8 cellular contexts compared by ENCODE assay signal in genomic region chr1:26276432-26276838, GRCh38. TPM values are rescaled to one million over a fixed set of nuclear protein-coding genes. Genes with fewer than 3 reads are reported as not detected.
DNase-seq lines count a peak whose midpoint lies in the region; ATAC-seq, FAIRE-seq and TF ChIP-seq lines count a peak whose summit lies in the region.
"Had no signal": no experiment of that assay in that cellular context is flagged by ENCODE, and none has a peak within 500 bp of the region (broad histone marks: within the 10 kb centered on the region; RNA-seq: fewer than 3 reads in every experiment).

No MANE protein-coding gene starts in this region.

- H2AFZ ChIP-seq in hepatocyte = no peak overlapping the region

- H3K9me3 ChIP-seq in hepatocyte (ENCODE audit: low read depth) = no peaks in the 10 kb centered on the region
- no peaks in the 10 kb centered on the region for H3K9me3 ChIP-seq in stomach

- H3K36me3 ChIP-seq in hepatocyte (replicated peaks; ENCODE audit: insufficient read depth, low read depth) (no peaks in the 10 kb centered on the region), stomach (peaks cover 0 to 21% (median 17%) of the 10 kb centered on the region in 4 donors)

- TF ChIP-seq POLR2A in stomach (IDR thresholded peaks at IDR 0.05) = no peak

- H3K36me3 Mint-ChIP-seq in HFFc6 (ENCODE audit: low read depth) (peaks cover 41% of the 10 kb centered on the region), activated B cell treated with CpG ODN at 0.5 μM for 24 hours (ENCODE audit: low read depth) (peaks cover 34% of the 10 kb centered on the region)

- no peaks in the 10 kb centered on the region for H4K20me1 ChIP-seq in hepatocyte (ENCODE audit: insufficient read depth, poor library complexity, severe bottlenecking)

- H3K27ac ChIP-seq in hepatocyte (peak overlapping the region; percentile 94), stomach (peak overlapping the region; percentile 69 to 100 (median 97))

- no peak for DNase-seq in HFFc6
- no peak for DNase-seq in activated B cell treated with CpG ODN at 0.5 μM for 24 hours
- no peak for DNase-seq in hepatocyte (ENCODE audit: low spot score)
- DNase-seq in stomach = no peak
- DNase-seq in NCI-H2196 (lab: John Stamatoyannopoulos, UW; ENCODE audit: unreplicated experiment) = no peak
- DNase-seq in RCC 7860 (ENCODE audit: low spot score) = no peak

- TF ChIP-seq CTCF in HFFc6 (IDR thresholded peaks at IDR 0.05) (no peak), activated B cell treated with CpG ODN at 0.5 μM for 24 hours (IDR thresholded peaks at IDR 0.05) (no peak), hepatocyte (IDR thresholded peaks at IDR 0.05; ENCODE audit: poor library complexity) (no peak), stomach (IDR thresholded peaks at IDR 0.05) (no peak)

- H3K9me2 ChIP-seq in hepatocyte (replicated peaks; ENCODE audit: insufficient read depth) = no peaks in the 10 kb centered on the region

- H3K79me2 ChIP-seq in hepatocyte = peaks cover 18% of the 10 kb centered on the region

- H3K27me3 Mint-ChIP-seq in HFFc6 (ENCODE audit: insufficient read depth) (peaks cover 3% of the 10 kb centered on the region), activated B cell treated with CpG ODN at 0.5 μM for 24 hours (no peaks in the 10 kb centered on the region)

- no peaks in the 10 kb centered on the region for H3K27me3 ChIP-seq in hepatocyte
- no peaks in the 10 kb centered on the region for H3K27me3 ChIP-seq in stomach

- POLR2A ChIA-PET in activated B cell treated with CpG ODN at 0.5 μM for 24 hours (lab: Charles Lee) = interaction anchor here (1.1 to 21.5 kb wide), 5 partner anchors 12 to 197 kb away, joined by 3 to 1638 read pairs (median 6); partner anchors contain the start of genes CD52 and CEP85

- H3K4me3 Mint-ChIP-seq in HFFc6 = peak overlapping the region; percentile 70
- H3K4me3 Mint-ChIP-seq in activated B cell treated with CpG ODN at 0.5 μM for 24 hours = peak overlapping the region; percentile 52

- H3K4me1 ChIP-seq in hepatocyte (ENCODE audit: insufficient read depth) (peaks cover 54% of the 10 kb centered on the region), stomach (peaks cover 53 to 60% (median 57%) of the 10 kb centered on the region in 4 donors)

- FAIRE-seq in RCC 7860 (lab: Jason Lieb, UNC) = no peak

- TF ChIP-seq EP300 in stomach (IDR thresholded peaks at IDR 0.05) = no peak

- H3K4me3 ChIP-seq in hepatocyte (no peak overlapping the region), stomach (no peak overlapping the region)

- H3K9me3 Mint-ChIP-seq in HFFc6 = no peaks in the 10 kb centered on the region
- no peaks in the 10 kb centered on the region for H3K9me3 Mint-ChIP-seq in activated B cell treated with CpG ODN at 0.5 μM for 24 hours

- intact Hi-C loops in activated B cell treated with CpG ODN at 0.5 μM for 24 hours (cut with micrococcal nuclease) (loop anchor here (1.0 to 5.0 kb wide), 4 partner anchors 8 to 156 kb away; partner anchors contain the start of genes CEP85 and DHDDS), stomach (cut with DNase I; ENCODE audit: low total_unique reads) (no loop called here)

- peak overlapping the region; percentile 97 for H3K27ac Mint-ChIP-seq in HFFc6
- H3K27ac Mint-ChIP-seq in activated B cell treated with CpG ODN at 0.5 μM for 24 hours = peak overlapping the region; percentile 84

- peaks cover 67% of the 10 kb centered on the region for H3K4me1 Mint-ChIP-seq in HFFc6 (ENCODE audit: low read depth)
- H3K4me1 Mint-ChIP-seq in activated B cell treated with CpG ODN at 0.5 μM for 24 hours = peaks cover 56% of the 10 kb centered on the region

- 97% methylated on average over 2 of the region's 2 CpGs for WGBS in hepatocyte (ENCODE audit: low lambda C conversion rate, missing lambda C conversion rate)
- 47 to 57% (median 55%) methylated on average over 2 of the region's 2 CpGs for WGBS in stomach, 5 donors

- H3K4me2 ChIP-seq in hepatocyte = no peak overlapping the region

- CTCF ChIA-PET in activated B cell treated with CpG ODN at 0.5 μM for 24 hours (lab: Charles Lee) = interaction anchor here (1.1 to 9.3 kb wide), 11 partner anchors 8 to 140 kb away, joined by 3 to 240 read pairs (median 17); partner anchors contain the start of genes CD52, CEP85 and ZNF593

- peak; percentile 55 for ATAC-seq in activated B cell treated with CpG ODN at 0.5 μM for 24 hours (ENCODE audit: low read depth)
- ATAC-seq in HG03342 (IDR thresholded peaks at IDR 0.05; ENCODE audit: unreplicated experiment) = no peak

RNA-seq across cellular contexts. Expression of gene SH3BGRL3, which starts 3.5 kb away (rescaled TPM):
- 100 to 1,000 TPM; 731 to 914 (median 779) TPM for total RNA-seq in HFFc6 (2021; fragmentation: NEBNext Ultra II Directional; extraction: Animal tissue kit (Norgen Biotek cat#: 25700))
- 265 and 285 TPM in 2 replicates for total RNA-seq in activated B cell treated with CpG ODN at 0.5 μM for 24 hours
- total RNA-seq in hepatocyte = 35.9 and 36.6 TPM in 2 replicates
- 411 and 420 TPM in 2 replicates for polyA plus RNA-seq in hepatocyte
- 100 to 1,000 TPM in 1 of 5 donors, 10 to 100 TPM in 3, 1 to 10 TPM in 1; 7.2 to 102 (median 29.5) TPM for total RNA-seq in stomach
- 100 to 1,000 TPM; 142 to 267 (median 227) TPM for polyA plus RNA-seq in stomach

RNA-seq across cellular contexts. Expression of gene UBXN11, which starts 30.0 kb away (rescaled TPM):
- total RNA-seq in HFFc6 (2021; fragmentation: NEBNext Ultra II Directional; extraction: Animal tissue kit (Norgen Biotek cat#: 25700)) = 10 to 100 TPM in 4 of 6 experiments, 1 to 10 TPM in 2; 9.5 to 11.9 (median 10.5) TPM
- total RNA-seq in activated B cell treated with CpG ODN at 0.5 μM for 24 hours = 35.5 and 36.9 TPM in 2 replicates
- 3.1 and 6.9 TPM in 2 replicates for total RNA-seq in hepatocyte
- 17.1 and 34.0 TPM in 2 replicates for polyA plus RNA-seq in hepatocyte
- 10 to 100 TPM in 3 of 5 donors, 1 to 10 TPM in 2; 7.3 to 12.9 (median 12.2) TPM for total RNA-seq in stomach
- polyA plus RNA-seq in stomach = 10 to 100 TPM; 14.4 to 26.3 (median 19.3) TPM

RNA-seq across cellular contexts. Expression of gene CD52, which starts 41.3 kb away (rescaled TPM):
- not detected for total RNA-seq in HFFc6 (2021; fragmentation: NEBNext Ultra II Directional; extraction: Animal tissue kit (Norgen Biotek cat#: 25700))
- total RNA-seq in activated B cell treated with CpG ODN at 0.5 μM for 24 hours = 449 and 499 TPM in 2 replicates
- 1.2 and 8.1 TPM in 2 replicates for total RNA-seq in hepatocyte
- polyA plus RNA-seq in hepatocyte = 3.9 and 12.9 TPM in 2 replicates
- 10 to 100 TPM in 2 of 5 donors, 1 to 10 TPM in 1, not detected in 2; 5.1 to 15.2 (median 10.7) TPM for total RNA-seq in stomach
- 10 to 100 TPM; 27.3 to 68.2 (median 48.7) TPM for polyA plus RNA-seq in stomach
- total RNA-seq: epithelial cell of proximal tubule had no signal

RNA-seq across cellular contexts. Expression of gene CEP85, which starts 42.4 kb away (rescaled TPM):
- 1 to 10 TPM; 4.9 to 8.6 (median 8.4) TPM for total RNA-seq in HFFc6 (2021; fragmentation: NEBNext Ultra II Directional; extraction: Animal tissue kit (Norgen Biotek cat#: 25700))
- total RNA-seq in activated B cell treated with CpG ODN at 0.5 μM for 24 hours (13.8 and 16.4 TPM in 2 replicates), hepatocyte (11.4 and 14.6 TPM in 2 replicates), stomach (10 to 100 TPM in 3 of 5 donors, 1 to 10 TPM in 1, under 1 TPM in 1; 0.58 to 21.0 (median 10.3) TPM)
- polyA plus RNA-seq in hepatocyte (12.4 and 15.3 TPM in 2 replicates), stomach (1 to 10 TPM; 2.1 to 5.3 (median 2.7) TPM)

Comparison
In these comparisons a context has a peak if more than half of its experiments do, and no peak if none do; other contexts are left out.
1. RNA of gene CD52, which starts 41.3 kb away (total RNA-seq): 449 to 499 TPM in activated B cell treated with CpG ODN at 0.5 μM for 24 hours; 1.2 to 8.1 TPM in hepatocyte, 5.1 to 15.2 TPM in stomach and not detected in HFFc6; every median in the first group is over 10 times any median in the second.